In the genomic region with DNA sequence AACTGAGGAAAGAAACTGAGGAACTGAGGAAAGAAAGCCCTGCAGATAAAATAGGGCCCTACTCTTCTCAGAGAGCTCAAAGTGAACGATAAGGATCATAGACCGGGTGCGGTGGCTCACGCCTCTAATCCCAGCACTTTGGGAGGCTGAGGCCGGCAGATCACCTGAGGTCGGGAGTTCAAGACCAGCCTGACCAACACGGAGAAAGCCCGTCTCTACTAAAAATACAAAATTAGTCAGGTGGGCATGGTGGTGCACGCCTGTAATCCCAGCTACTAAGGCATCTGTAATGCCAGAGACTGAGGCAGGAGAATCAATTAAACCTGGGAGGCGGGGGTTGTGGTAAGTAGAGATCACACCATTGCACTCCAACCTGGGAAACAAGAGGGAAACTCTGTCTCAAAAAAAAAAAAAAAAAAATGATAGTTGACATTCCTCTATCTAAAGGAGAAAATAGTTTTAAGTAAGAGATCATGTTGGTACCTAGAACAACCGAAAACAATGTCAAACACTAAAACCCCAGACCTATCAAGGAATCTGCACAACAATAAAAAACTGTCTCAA, we compare ENCODE assay signal across 10 cellular contexts. TPM values are rescaled to one million over a fixed set of nuclear protein-coding genes. Genes with fewer than 3 reads are reported as not detected.
DNase-seq lines count a peak whose midpoint lies in the region; ATAC-seq and TF ChIP-seq lines count a peak whose summit lies in the region.
"Had no signal": no experiment of that assay in that cellular context is flagged by ENCODE, and none has a peak within 500 bp of the region (broad histone marks: within the 10 kb centered on the region; RNA-seq: fewer than 3 reads in every experiment).

No MANE protein-coding gene starts in this region.

- peaks cover 24% of the 10 kb centered on the region for H3K36me3 Mint-ChIP-seq in Calu3 (ENCODE audit: insufficient read depth, unreplicated experiment)
- H3K36me3 Mint-ChIP-seq in central memory CD8-positive, alpha-beta T cell (ENCODE audit: insufficient read depth): peaks cover 23% of the 10 kb centered on the region
- H3K36me3 Mint-ChIP-seq in naive thymus-derived CD8-positive, alpha-beta T cell: peaks cover 0 to 14% (median 0%) of the 10 kb centered on the region in 3 donors

- H3K4me1 Mint-ChIP-seq in Calu3 (ENCODE audit: low read depth, unreplicated experiment): no peaks in the 10 kb centered on the region
- H3K4me1 Mint-ChIP-seq in central memory CD8-positive, alpha-beta T cell: peaks cover 32% of the 10 kb centered on the region
- H3K4me1 Mint-ChIP-seq in naive thymus-derived CD8-positive, alpha-beta T cell: peaks cover 17 to 44% (median 41%) of the 10 kb centered on the region in 4 donors

- no peaks in the 10 kb centered on the region for H3K9me3 Mint-ChIP-seq in Calu3 (ENCODE audit: low read depth, unreplicated experiment)
- no peaks in the 10 kb centered on the region for H3K9me3 Mint-ChIP-seq in central memory CD8-positive, alpha-beta T cell
- H3K9me3 Mint-ChIP-seq in naive thymus-derived CD8-positive, alpha-beta T cell: no peaks in the 10 kb centered on the region

- peak overlapping the region; percentile 14; the same call in 1 of the 2 replicates for H3K9ac ChIP-seq in KMS-11

- H3K4me1 ChIP-seq in KMS-11 (ENCODE audit: low read depth, poor library complexity, severe bottlenecking) (peaks cover 39% of the 10 kb centered on the region), right atrium auricular region (peaks cover 0 to 25% of the 10 kb centered on the region in 2 donors)

- intact Hi-C loops in Calu3 (cut with micrococcal nuclease; ENCODE audit: unreplicated experiment): loop anchor here (2.0 to 10.0 kb wide), 4 partner anchors 36 to 419 kb away; a partner anchor contains a TSS

- H3K36me3 ChIP-seq in KMS-11 (ENCODE audit: insufficient read depth) (no peaks in the 10 kb centered on the region), right atrium auricular region (no peaks in the 10 kb centered on the region)

- DNase-seq in Calu3: no peak
- DNase-seq in central memory CD8-positive, alpha-beta T cell (ENCODE audit: low spot score in 2 of 2): no peak
- DNase-seq in naive thymus-derived CD8-positive, alpha-beta T cell: no peak
- no peak for DNase-seq in NCI-H187 (lab: John Stamatoyannopoulos, UW)
- no peak for DNase-seq in right atrium auricular region (ENCODE audit: low spot score)
- DNase-seq: DMS79, IMR-90 had no signal

- H3K27me3 ChIP-seq in KMS-11 (ENCODE audit: insufficient read depth, low read depth): no peaks in the 10 kb centered on the region
- no peaks in the 10 kb centered on the region for H3K27me3 ChIP-seq in right atrium auricular region

- H3K27ac Mint-ChIP-seq in Calu3 (ENCODE audit: unreplicated experiment): no peak overlapping the region
- peak overlapping the region; percentile 95 for H3K27ac Mint-ChIP-seq in central memory CD8-positive, alpha-beta T cell (ENCODE audit: low read depth)
- H3K27ac Mint-ChIP-seq in naive thymus-derived CD8-positive, alpha-beta T cell: peak overlapping the region; percentile 45 to 99 (median 96)

- BruUV-seq in Calu3 (replicated peaks; lab: Mats Ljungman, UMichigan): no TSS peak

- peaks cover 60% of the 10 kb centered on the region for H3K79me2 ChIP-seq in KMS-11 (ENCODE audit: insufficient read depth, low read depth)

- no peak overlapping the region for H3K4me3 ChIP-seq in KMS-11 (IDR thresholded peaks at IDR 0.05; ENCODE audit: insufficient read depth, low read depth, low read length)
- H3K4me3 ChIP-seq in right atrium auricular region: no peak overlapping the region

- TF ChIP-seq CTCF in Calu3 (IDR thresholded peaks at IDR 0.05; ENCODE audit: unreplicated experiment) (no peak), KMS-11 (conservative IDR thresholded peaks at IDR 0.05; ENCODE audit: low read depth, low read length) (no peak), right atrium auricular region (IDR thresholded peaks at IDR 0.05) (no peak)

- no peaks in the 10 kb centered on the region for H3K9me3 ChIP-seq in right atrium auricular region

- peaks cover 25% of the 10 kb centered on the region for H4K20me1 ChIP-seq in KMS-11 (ENCODE audit: insufficient read depth)

- peak overlapping the region; percentile 77 for H3K4me3 Mint-ChIP-seq in Calu3 (ENCODE audit: low read depth, unreplicated experiment)
- peak overlapping the region; percentile 95 for H3K4me3 Mint-ChIP-seq in central memory CD8-positive, alpha-beta T cell
- peak overlapping the region; percentile 92 to 99 (median 95) for H3K4me3 Mint-ChIP-seq in naive thymus-derived CD8-positive, alpha-beta T cell

- H3K4me2 ChIP-seq in KMS-11: peak overlapping the region; percentile 87

- H2AFZ ChIP-seq in KMS-11 (ENCODE audit: low read depth): no peak overlapping the region

- POLR2A ChIA-PET in naive thymus-derived CD8-positive, alpha-beta T cell (lab: Charles Lee): interaction anchor here (0.6 to 4.3 kb wide), 10 partner anchors 12 to 1328 kb away, joined by 3 to 43 read pairs (median 4); a partner anchor contains a TSS

- peak overlapping the region; percentile 54 for H3K27ac ChIP-seq in KMS-11
- no peak overlapping the region for H3K27ac ChIP-seq in right atrium auricular region

- no peak for ATAC-seq in central memory CD8-positive, alpha-beta T cell (replicated peaks; ENCODE audit: extremely low read depth, poor library complexity, severe bottlenecking)
- no peak for ATAC-seq in naive thymus-derived CD8-positive, alpha-beta T cell
- no peak for ATAC-seq in GM21717 (IDR thresholded peaks at IDR 0.05; ENCODE audit: unreplicated experiment)
- no peak for ATAC-seq in GM18870 (IDR thresholded peaks at IDR 0.05; ENCODE audit: unreplicated experiment)

- H3K27me3 Mint-ChIP-seq in Calu3 (ENCODE audit: unreplicated experiment): no peaks in the 10 kb centered on the region
- H3K27me3 Mint-ChIP-seq in central memory CD8-positive, alpha-beta T cell: no peaks in the 10 kb centered on the region
- H3K27me3 Mint-ChIP-seq in naive thymus-derived CD8-positive, alpha-beta T cell: no peaks in the 10 kb centered on the region

- CTCF ChIA-PET in Calu3 (lab: Charles Lee): no interaction called here

RNA-seq across cellular contexts. Expression of a gene that starts 2.5 kb away (rescaled TPM):
- 83.9 and 85.3 TPM in 2 replicates for total RNA-seq in Calu3 (2022)
- total RNA-seq in naive thymus-derived CD8-positive, alpha-beta T cell: 100 to 1,000 TPM; 142 to 143 TPM
- 100 to 1,000 TPM in 2 of 3 donors, 10 to 100 TPM in 1; 92.6 to 141 (median 109) TPM for polyA plus RNA-seq in naive thymus-derived CD8-positive, alpha-beta T cell
- total RNA-seq in right atrium auricular region: 10 to 100 TPM; 65.9 to 67.2 TPM
